ENCODE assay signal across 9 cellular contexts in genomic region chr9:5493597-5494511, GRCh38. TPM values are rescaled to one million over a fixed set of nuclear protein-coding genes. Genes with fewer than 3 reads are reported as not detected.
DNase-seq lines count a peak whose midpoint lies in the region; ATAC-seq, FAIRE-seq and TF ChIP-seq lines count a peak whose summit lies in the region.
"Had no signal": no experiment of that assay in that cellular context is flagged by ENCODE, and none has a peak within 500 bp of the region (broad histone marks: within the 10 kb centered on the region; RNA-seq: fewer than 3 reads in every experiment).

No MANE protein-coding gene starts in this region.

- peaks cover 0 to 38% of the 10 kb centered on the region in 2 donors for H3K4me1 ChIP-seq in left lung
- peaks cover 9% of the 10 kb centered on the region for H3K4me1 ChIP-seq in HAP-1

- H3K4me3 Mint-ChIP-seq in activated T-helper 17 cell treated with anti-CD3 and anti-CD28 coated beads, Interleukin-2, amount 50 U/mL, for 72 hours, result peak overlapping the region; percentile 67

- in situ Hi-C loops in HAP-1 (cut with MboI; ENCODE audit: low sequenced_read_pairs), result no loop called here

- peak; percentile 90 for FAIRE-seq in GM12891 (lab: Jason Lieb, UNC)

- no peaks in the 10 kb centered on the region for H3K9me3 Mint-ChIP-seq in activated T-helper 17 cell treated with anti-CD3 and anti-CD28 coated beads, Interleukin-2, amount 50 U/mL, for 72 hours

- peak overlapping the region; percentile 65 to 90 for H3K27ac ChIP-seq in left lung

- peaks cover 14% of the 10 kb centered on the region for H3K4me1 Mint-ChIP-seq in activated T-helper 17 cell treated with anti-CD3 and anti-CD28 coated beads, Interleukin-2, amount 50 U/mL, for 72 hours

- no peak for TF ChIP-seq CTCF in left lung (IDR thresholded peaks at IDR 0.05)

- H3K9me3 ChIP-seq in left lung (no peaks in the 10 kb centered on the region), HAP-1 (no peaks in the 10 kb centered on the region)

- H3K36me3 ChIP-seq in left lung (no peaks in the 10 kb centered on the region), HAP-1 (replicated peaks) (no peaks in the 10 kb centered on the region)

- intact Hi-C loops in left lung (cut with DNase I), result no loop called here

- H3K4me3 ChIP-seq in left lung (no peak overlapping the region), HAP-1 (no peak overlapping the region)

- H3K27me3 Mint-ChIP-seq in activated T-helper 17 cell treated with anti-CD3 and anti-CD28 coated beads, Interleukin-2, amount 50 U/mL, for 72 hours, result no peaks in the 10 kb centered on the region

- peak; percentile 86 for ATAC-seq in GM21526 (IDR thresholded peaks at IDR 0.05; ENCODE audit: low FRiP score, unreplicated experiment)
- peak; percentile 90 for ATAC-seq in activated T-helper 17 cell treated with anti-CD3 and anti-CD28 coated beads, Interleukin-2, amount 50 U/mL, for 72 hours (replicated peaks)
- ATAC-seq in left lung, result peak; percentile 84

- no peaks in the 10 kb centered on the region for H3K36me3 Mint-ChIP-seq in activated T-helper 17 cell treated with anti-CD3 and anti-CD28 coated beads, Interleukin-2, amount 50 U/mL, for 72 hours (ENCODE audit: low read depth)

- peak overlapping the region; percentile 56 for H3K27ac Mint-ChIP-seq in activated T-helper 17 cell treated with anti-CD3 and anti-CD28 coated beads, Interleukin-2, amount 50 U/mL, for 72 hours

- H3K27me3 ChIP-seq in left lung, result no peaks in the 10 kb centered on the region
- H3K27me3 ChIP-seq in HAP-1 (ENCODE audit: low read depth), result no peaks in the 10 kb centered on the region

- TF ChIP-seq POLR2A in GM12891 (IDR thresholded peaks at IDR 0.05; ENCODE audit: low read depth, low read length), result 0 out of 2 replicates have a peak, but pooled peaks have one; percentile 30

- DNase-seq in GM12891 (ENCODE audit: insufficient read length, low spot score), result peak; percentile 24
- peak; percentile 47 for DNase-seq in HK-2 (ENCODE audit: unreplicated experiment)
- peak in 1 of 2 donors; percentile 72 for DNase-seq in left lung
- no peak for DNase-seq in NCI-H345 (lab: John Stamatoyannopoulos, UW)
- no peak for DNase-seq in HAP-1 (ENCODE audit: low spot score in 2 of 2)
- no peak for DNase-seq in DMS 273 (lab: John Stamatoyannopoulos, UW; ENCODE audit: unreplicated experiment)

TF ChIP-seq in GM12891, 5 proteins besides CTCF, POLR2A, EP300 and RAD21:
- TF ChIP-seq SPI1 (IDR thresholded peaks at IDR 0.05; ENCODE audit: low read depth, low read length) (peak; percentile 93), TAF1 (IDR thresholded peaks at IDR 0.05; ENCODE audit: low read depth, low read length) (no peak)

RNA-seq across cellular contexts. Expression of gene PDCD1LG2, which starts 16.5 kb away (rescaled TPM):
- polyA plus RNA-seq in GM12891 (2012; ENCODE audit: low read depth, missing spikeins), result 1.2 TPM
- 1 to 10 TPM; 1.2 to 1.5 TPM for total RNA-seq in activated T-helper 17 cell treated with anti-CD3 and anti-CD28 coated beads, Interleukin-2, amount 50 U/mL, for 72 hours
- 1 to 10 TPM; 1.7 to 4.2 TPM for total RNA-seq in left lung
- polyA plus RNA-seq: neural cell had no signal

RNA-seq across cellular contexts. Expression of gene CD274, which starts 43.5 kb away (rescaled TPM):
- 18.1 TPM for polyA plus RNA-seq in GM12891 (2012; ENCODE audit: low read depth, missing spikeins)
- total RNA-seq in activated T-helper 17 cell treated with anti-CD3 and anti-CD28 coated beads, Interleukin-2, amount 50 U/mL, for 72 hours, result 10 to 100 TPM; 35.2 to 42.2 TPM
- total RNA-seq in left lung, result 10 to 100 TPM in 1 of 2 donors, 1 to 10 TPM in 1; 9.4 to 21.1 TPM

RNA-seq across cellular contexts. Expression of gene PLGRKT, which starts 56.1 kb away (rescaled TPM):
- polyA plus RNA-seq in GM12891 (2012; ENCODE audit: low read depth, missing spikeins), result 28.5 TPM
- total RNA-seq in activated T-helper 17 cell treated with anti-CD3 and anti-CD28 coated beads, Interleukin-2, amount 50 U/mL, for 72 hours, result 10 to 100 TPM; 25.8 to 26.3 TPM
- 10 to 100 TPM; 23.2 to 26.6 TPM for total RNA-seq in left lung

Comparison
In these comparisons a context has a peak if more than half of its experiments do, and no peak if none do; other contexts are left out.
1. DNase-seq: peak in GM12891 (single experiment) and HK-2 (single experiment); none in NCI-H345 (single experiment), HAP-1 (0 of 2) and DMS 273 (single experiment).
2. Peak in every context shown above with its lines, with median percentiles within 50 percentile points of each other: ATAC-seq.